ENCODE assay signal across 8 cellular contexts in the genomic region with DNA sequence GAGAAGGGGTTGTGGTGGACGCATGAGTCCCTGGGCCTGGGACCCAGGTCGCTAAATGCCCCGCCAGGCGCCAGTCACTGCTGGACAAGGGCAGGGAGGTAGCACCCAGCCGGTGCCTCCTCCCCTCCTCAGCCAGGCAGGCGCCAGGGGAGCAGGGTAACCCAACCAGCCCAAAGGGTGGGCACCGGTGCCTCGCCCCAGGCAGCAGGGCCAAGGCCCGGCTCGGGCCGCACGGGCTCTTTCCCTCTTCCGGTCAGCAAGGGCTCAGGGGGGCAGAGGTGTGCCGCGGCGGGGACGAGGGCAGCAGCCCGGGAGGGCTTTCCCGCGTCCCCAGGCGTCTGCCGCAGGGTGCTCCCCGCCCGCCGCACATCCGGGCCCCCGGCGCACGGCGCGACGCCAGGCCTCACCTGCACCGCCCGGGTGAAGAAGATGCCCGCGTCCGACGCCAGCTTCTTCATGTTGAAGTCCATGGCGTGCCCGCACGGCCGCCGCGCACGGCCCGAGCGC. TPM values are rescaled to one million over a fixed set of nuclear protein-coding genes. Genes with fewer than 3 reads are reported as not detected.
DNase-seq lines count a peak whose midpoint lies in the region; ATAC-seq and TF ChIP-seq lines count a peak whose summit lies in the region.

No MANE protein-coding gene starts in this region.

- H3K9me3 ChIP-seq in BE2C (no peaks in the 10 kb centered on the region), OCI-LY3 (ENCODE audit: insufficient read depth, low read length) (no peaks in the 10 kb centered on the region), left lung (no peaks in the 10 kb centered on the region)

- H3K36me3 ChIP-seq in BE2C (no peaks in the 10 kb centered on the region), OCI-LY3 (replicated peaks; ENCODE audit: low read depth, low read length) (no peaks in the 10 kb centered on the region), left lung (no peaks in the 10 kb centered on the region)

- H3K27ac Mint-ChIP-seq in brain, result peak overlapping the region; percentile 70 to 97 (median 83)
- peak overlapping the region in 1 of 2 donors; percentile 92 for H3K27ac Mint-ChIP-seq in stimulated activated naive CD8-positive, alpha-beta T cell treated with anti-CD3 and anti-CD28 coated beads, Interleukin-15, amount 100 ng/mL, for 72 hours

- peaks cover 45% of the 10 kb centered on the region for H3K4me1 Mint-ChIP-seq in brain
- H3K4me1 Mint-ChIP-seq in stimulated activated naive CD8-positive, alpha-beta T cell treated with anti-CD3 and anti-CD28 coated beads, Interleukin-15, amount 100 ng/mL, for 72 hours, result peaks cover 39% of the 10 kb centered on the region

- no peaks in the 10 kb centered on the region for H3K36me3 Mint-ChIP-seq in brain

- H3K27me3 ChIP-seq in BE2C (no peaks in the 10 kb centered on the region), OCI-LY3 (ENCODE audit: low read depth, low read length) (no peaks in the 10 kb centered on the region), left lung (no peaks in the 10 kb centered on the region)

- peak overlapping the region; percentile 17; the same call in 1 of the 2 replicates for H3K27ac ChIP-seq in OCI-LY3 (ENCODE audit: low read length)
- H3K27ac ChIP-seq in left lung, result peak overlapping the region in 1 of 2 donors; percentile 63

- peaks cover 9% of the 10 kb centered on the region; the same call in 1 of the 2 replicates for H4K20me1 ChIP-seq in OCI-LY3 (ENCODE audit: insufficient read depth, low read length)

- no peak overlapping the region for H2AFZ ChIP-seq in OCI-LY3 (ENCODE audit: low read depth, low read length)

- H3K79me2 ChIP-seq in OCI-LY3 (ENCODE audit: low read length), result peaks cover 25% of the 10 kb centered on the region

- DNase-seq in BE2C (no peak), left lung (peak in 1 of 2 donors; percentile 53), posterior vena cava (ENCODE audit: low spot score) (no peak)
- DNase-seq in stimulated activated naive CD8-positive, alpha-beta T cell treated with anti-CD3 and anti-CD28 coated beads, Interleukin-15, amount 100 ng/mL, for 72 hours, result peak in 1 of 2 donors; percentile 79

- H3K9ac ChIP-seq in OCI-LY3 (ENCODE audit: low read length), result peak overlapping the region; percentile 78

- intact Hi-C loops in left lung (cut with DNase I), result no loop called here
- intact Hi-C loops in posterior vena cava (cut with DNase I), result no loop called here

- ATAC-seq in GM18519 (IDR thresholded peaks at IDR 0.05; ENCODE audit: low FRiP score, unreplicated experiment), result peak; percentile 34
- peak; percentile 39 for ATAC-seq in HG03045 (IDR thresholded peaks at IDR 0.05; ENCODE audit: unreplicated experiment)
- peak; percentile 15 for ATAC-seq in left lung
- ATAC-seq in stimulated activated naive CD8-positive, alpha-beta T cell treated with anti-CD3 and anti-CD28 coated beads, Interleukin-15, amount 100 ng/mL, for 72 hours, result peak; percentile 88

- H3K27me3 Mint-ChIP-seq in brain, result no peaks in the 10 kb centered on the region
- H3K27me3 Mint-ChIP-seq in stimulated activated naive CD8-positive, alpha-beta T cell treated with anti-CD3 and anti-CD28 coated beads, Interleukin-15, amount 100 ng/mL, for 72 hours, result no peaks in the 10 kb centered on the region

- H3K4me3 Mint-ChIP-seq in brain, result peak overlapping the region; percentile 88 to 92 (median 91)
- peak overlapping the region; percentile 95 to 96 for H3K4me3 Mint-ChIP-seq in stimulated activated naive CD8-positive, alpha-beta T cell treated with anti-CD3 and anti-CD28 coated beads, Interleukin-15, amount 100 ng/mL, for 72 hours

- TF ChIP-seq CTCF in BE2C (IDR thresholded peaks at IDR 0.05; ENCODE audit: low read depth, low read length) (no peak), OCI-LY3 (IDR thresholded peaks at IDR 0.05; ENCODE audit: low read depth, low read length) (no peak), brain (conservative IDR thresholded peaks at IDR 0.05) (no peak), left lung (IDR thresholded peaks at IDR 0.05) (no peak)

- H3K4me3 ChIP-seq in BE2C (ENCODE audit: low read depth, low read length) (peak overlapping the region; percentile 77), OCI-LY3 (ENCODE audit: low read length) (peak overlapping the region; percentile 87), left lung (peak overlapping the region; percentile 69 to 87)

- peak overlapping the region; percentile 85 for H3K4me2 ChIP-seq in OCI-LY3 (ENCODE audit: low read length)

- peaks cover 14% of the 10 kb centered on the region for H3K4me1 ChIP-seq in BE2C
- peaks cover 8% of the 10 kb centered on the region for H3K4me1 ChIP-seq in OCI-LY3 (ENCODE audit: low read length)
- peaks cover 14 to 34% of the 10 kb centered on the region in 2 donors for H3K4me1 ChIP-seq in left lung

- peaks cover 0 to 2% (median 0%) of the 10 kb centered on the region in 5 experiments for H3K9me3 Mint-ChIP-seq in brain
- H3K9me3 Mint-ChIP-seq in stimulated activated naive CD8-positive, alpha-beta T cell treated with anti-CD3 and anti-CD28 coated beads, Interleukin-15, amount 100 ng/mL, for 72 hours, result no peaks in the 10 kb centered on the region

RNA-seq across cellular contexts. Expression of gene SH3GLB2, which starts 0.4 kb away (rescaled TPM):
- 114 TPM for polyA plus RNA-seq in BE2C (2012; ENCODE audit: insufficient read depth, insufficient read length, low read depth)
- polyA plus RNA-seq in brain (ENCODE audit: insufficient read depth, low read depth, low replicate concordance), result 285 TPM
- total RNA-seq in left lung, result 10 to 100 TPM; 63.7 to 64.7 TPM
- 10 to 100 TPM; 64.3 to 68.7 TPM for total RNA-seq in posterior vena cava

RNA-seq across cellular contexts. Expression of gene MIGA2, which starts 8.7 kb away (rescaled TPM):
- 71.4 TPM for polyA plus RNA-seq in BE2C (2012; ENCODE audit: insufficient read depth, insufficient read length, low read depth)
- 15.0 TPM for polyA plus RNA-seq in brain (ENCODE audit: insufficient read depth, low read depth, low replicate concordance)
- 10 to 100 TPM; 25.6 to 28.6 TPM for total RNA-seq in left lung
- 10 to 100 TPM; 14.8 to 21.1 TPM for total RNA-seq in posterior vena cava

RNA-seq across cellular contexts. Expression of gene DOLPP1, which starts 53.2 kb away (rescaled TPM):
- 116 TPM for polyA plus RNA-seq in BE2C (2012; ENCODE audit: insufficient read depth, insufficient read length, low read depth)
- polyA plus RNA-seq in brain (ENCODE audit: insufficient read depth, low read depth, low replicate concordance), result 40.8 TPM
- total RNA-seq in left lung, result 10 to 100 TPM; 14.7 to 19.6 TPM
- 1 to 10 TPM; 4.4 to 5.7 TPM for total RNA-seq in posterior vena cava

Comparison
In these comparisons a context has a peak if more than half of its experiments do, and no peak if none do; other contexts are left out.
1. ATAC-seq: peak in every context shown above with its lines; median percentile 88 in stimulated activated naive CD8-positive, alpha-beta T cell treated with anti-CD3 and anti-CD28 coated beads, Interleukin-15, amount 100 ng/mL, for 72 hours; 39 in HG03045; 34 in GM18519; 15 in left lung.